ENCODE assay signal across 9 cellular contexts in the genomic region with DNA sequence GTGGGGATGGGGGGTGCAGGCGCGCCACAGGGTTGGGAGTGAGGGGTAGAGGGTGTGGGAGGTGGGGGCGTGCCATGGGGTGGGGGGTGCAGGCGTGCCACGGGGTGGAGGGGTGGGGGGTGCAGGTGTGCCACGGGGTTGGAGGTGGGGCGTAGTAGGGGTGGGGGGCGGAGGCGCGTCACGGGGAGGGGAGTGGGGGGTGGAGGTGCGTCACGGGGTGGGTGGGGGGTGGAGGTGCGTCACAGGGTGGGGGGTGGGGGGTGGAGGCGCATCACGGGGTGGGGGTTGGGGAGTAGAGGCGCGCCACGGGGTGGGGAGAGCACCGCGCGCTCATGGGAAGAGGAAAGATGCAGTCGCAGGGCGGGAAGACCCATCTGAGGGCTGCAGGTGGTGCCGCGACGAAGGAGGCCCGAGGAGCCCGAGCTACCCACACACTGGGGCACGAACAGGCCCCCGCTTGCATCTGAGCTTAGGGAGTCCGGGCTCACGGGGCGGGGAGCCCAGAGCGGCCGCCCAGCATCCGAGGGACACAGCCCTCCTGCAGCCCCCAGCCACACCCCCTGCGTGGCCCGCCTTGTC. TPM values are rescaled to one million over a fixed set of nuclear protein-coding genes. Genes with fewer than 3 reads are reported as not detected.
DNase-seq lines count a peak whose midpoint lies in the region; ATAC-seq and TF ChIP-seq lines count a peak whose summit lies in the region.
"Had no signal": no experiment of that assay in that cellular context is flagged by ENCODE, and none has a peak within 500 bp of the region (broad histone marks: within the 10 kb centered on the region; RNA-seq: fewer than 3 reads in every experiment).

No MANE protein-coding gene starts in this region.

- H3K4me3 ChIP-seq in MM.1S (ENCODE audit: low read length) (peak overlapping the region; percentile 72), neuronal stem cell (ENCODE audit: low read length in 2 of 2) (peak overlapping the region in 1 of 2 donors; percentile 74)

- H3K27me3 ChIP-seq in MM.1S (replicated peaks; ENCODE audit: insufficient read depth, low read length) (no peaks in the 10 kb centered on the region; the same call in 1 of the 2 replicates), neuronal stem cell (ENCODE audit: control insufficient read depth in 3 of 3, insufficient read depth in 3 of 3, low read depth in 1 of 3, low read length in 3 of 3) (peaks cover 0 to 76% (median 24%) of the 10 kb centered on the region in 3 experiments)

- H3F3A ChIP-seq in MM.1S (ENCODE audit: insufficient read depth, low read length): no peaks in the 10 kb centered on the region

- H3K18ac ChIP-seq in neuronal stem cell (ENCODE audit: low read length): peak overlapping the region; percentile 95

- H3K36me3 Mint-ChIP-seq in chondrocyte (ENCODE audit: low read depth): no peaks in the 10 kb centered on the region

- H2AFZ ChIP-seq in MM.1S (ENCODE audit: low read length): peak overlapping the region; percentile 75
- peak overlapping the region; percentile 61 for H2AFZ ChIP-seq in neuronal stem cell (ENCODE audit: low read length)

- H2BK5ac ChIP-seq in neuronal stem cell (ENCODE audit: low read length): peak overlapping the region; percentile 66

- peaks cover 41% of the 10 kb centered on the region for H3K27me3 Mint-ChIP-seq in chondrocyte (ENCODE audit: low read depth)

- peak overlapping the region; percentile 25 for H3K4me3 Mint-ChIP-seq in chondrocyte (ENCODE audit: unreplicated experiment)

- no peak overlapping the region for H3K27ac Mint-ChIP-seq in chondrocyte (ENCODE audit: unreplicated experiment)

- no peak overlapping the region for H3K23ac ChIP-seq in neuronal stem cell (ENCODE audit: low read depth, low read length, poor library complexity)

- H3K4me1 Mint-ChIP-seq in chondrocyte (ENCODE audit: low read depth): no peaks in the 10 kb centered on the region

- no peak overlapping the region for H4K91ac ChIP-seq in neuronal stem cell (ENCODE audit: low read depth, low read length, poor library complexity)

- H3K14ac ChIP-seq in neuronal stem cell (ENCODE audit: low read length): no peak overlapping the region

- H2BK15ac ChIP-seq in neuronal stem cell (ENCODE audit: low read length): peak overlapping the region; percentile 97

- no peak overlapping the region for H2BK120ac ChIP-seq in neuronal stem cell (ENCODE audit: low read depth, low read length)

- H2AK5ac ChIP-seq in neuronal stem cell (ENCODE audit: low read depth, low read length): peak overlapping the region; percentile 81

- H3K4me2 ChIP-seq in MM.1S (ENCODE audit: low read depth, low read length) (peak overlapping the region; percentile 97), neuronal stem cell (ENCODE audit: insufficient read depth, low read length, poor library complexity, severe bottlenecking) (peak overlapping the region; percentile 91)

- WGBS in neuronal stem cell (ENCODE audit: extremely low coverage in 2 of 2, insufficient read length in 2 of 2, insufficient replicate concordance in 1 of 2), 2 donors: no CpG with 5 or more reads among the region's 39 CpGs

- no peaks in the 10 kb centered on the region for H4K20me1 ChIP-seq in MM.1S (ENCODE audit: insufficient read depth, low read length)

- H3K9me2 ChIP-seq in MM.1S (replicated peaks; ENCODE audit: insufficient read depth, low read length): no peaks in the 10 kb centered on the region

- H3K4me1 ChIP-seq in MM.1S (ENCODE audit: low read length) (no peaks in the 10 kb centered on the region), neuronal stem cell (ENCODE audit: control insufficient read depth in 2 of 2, insufficient read depth in 1 of 2, low read depth in 1 of 2, low read length in 2 of 2) (peaks cover 5 to 14% of the 10 kb centered on the region in 2 donors)

- DNase-seq in MM.1S (no peak), chondrocyte (ENCODE audit: low spot score) (no peak), neuronal stem cell (ENCODE audit: low spot score) (no peak), HPDE6-E6E7 (ENCODE audit: extremely low spot score) (no peak), middle frontal gyrus (ENCODE audit: extremely low spot score, low spot score) (no peak), GM19240 (ENCODE audit: insufficient read length, low spot score) (no peak)

- TF ChIP-seq CTCF in MM.1S (IDR thresholded peaks at IDR 0.05; ENCODE audit: low read length) (no peak), chondrocyte (IDR thresholded peaks at IDR 0.05) (no peak)

- no peak overlapping the region for H3K27ac ChIP-seq in MM.1S (ENCODE audit: low read length)
- no peak overlapping the region for H3K27ac ChIP-seq in neuronal stem cell (replicated peaks; ENCODE audit: low read length)
- H3K27ac ChIP-seq: epithelial cell of prostate had no signal

- H3K9me3 ChIP-seq in MM.1S (replicated peaks; ENCODE audit: insufficient read depth, low read length) (no peaks in the 10 kb centered on the region), neuronal stem cell (replicated peaks in 1 of 2; ENCODE audit: control insufficient read depth in 2 of 2, insufficient read depth in 1 of 2, low read depth in 1 of 2, low read length in 2 of 2) (no peaks in the 10 kb centered on the region)

- H3K9me3 Mint-ChIP-seq in chondrocyte (ENCODE audit: low read depth): no peaks in the 10 kb centered on the region

- H3K9ac ChIP-seq in MM.1S (ENCODE audit: low read length) (no peak overlapping the region), neuronal stem cell (ENCODE audit: low read depth, low read length, poor library complexity) (no peak overlapping the region)

- H3K79me1 ChIP-seq in neuronal stem cell (ENCODE audit: low read depth, low read length): no peaks in the 10 kb centered on the region

- H3K4ac ChIP-seq in neuronal stem cell (ENCODE audit: low read length): no peak overlapping the region

- no peak overlapping the region for H2BK12ac ChIP-seq in neuronal stem cell (ENCODE audit: low read length)

- no peaks in the 10 kb centered on the region for H3K36me3 ChIP-seq in MM.1S (replicated peaks; ENCODE audit: insufficient read depth, low read length)
- no peaks in the 10 kb centered on the region for H3K36me3 ChIP-seq in neuronal stem cell (replicated peaks in 1 of 2; ENCODE audit: control insufficient read depth in 2 of 2, insufficient read depth in 2 of 2, low read length in 2 of 2)

- ATAC-seq in GM19372 (IDR thresholded peaks at IDR 0.05; ENCODE audit: low read depth, unreplicated experiment) (peak; percentile 28), HG02623 (IDR thresholded peaks at IDR 0.05; ENCODE audit: unreplicated experiment) (no peak)

- no peak overlapping the region for H4K8ac ChIP-seq in neuronal stem cell (ENCODE audit: low read depth, low read length)

- H3K79me2 ChIP-seq in MM.1S (ENCODE audit: low read length): no peaks in the 10 kb centered on the region

RNA-seq across cellular contexts. Expression of a gene that starts 37.5 kb away (rescaled TPM):
- total RNA-seq in chondrocyte: 1.6 to 2.9 TPM (median 1.9 TPM) in 3 replicates
- polyA plus RNA-seq in neuronal stem cell (2013, experiment 1 of 2): 0.14 TPM
- 0.04 TPM for polyA plus RNA-seq in neuronal stem cell (2013, experiment 2 of 2)
